Comparison of ENCODE assay signal across 6 cellular contexts in the genomic region with DNA sequence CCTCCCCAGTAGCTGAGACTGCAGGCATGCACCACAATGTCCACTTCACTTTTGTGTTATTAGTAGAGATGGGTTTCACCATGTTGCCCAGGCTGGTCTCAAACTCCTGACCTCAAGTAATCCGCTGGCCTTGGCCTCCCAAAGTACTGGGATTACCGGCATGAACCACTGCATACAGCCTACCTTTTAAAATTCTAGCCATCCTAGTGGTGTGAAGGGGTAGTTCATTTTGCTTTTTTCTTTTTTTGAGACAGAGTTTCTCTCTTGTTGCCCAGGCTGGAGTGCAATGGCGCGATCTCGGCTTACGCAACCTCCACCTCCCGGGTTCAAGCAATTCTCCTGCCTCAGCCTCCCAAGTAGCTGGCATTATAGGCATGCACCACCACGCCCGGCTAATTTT.
DNase-seq lines count a peak whose midpoint lies in the region; ATAC-seq, FAIRE-seq and TF ChIP-seq lines count a peak whose summit lies in the region.
"Not testable (repeated sequence)": the region's sequence is repeated elsewhere in the genome, so short reads cannot be mapped to it uniquely, and the experiment has no call there.

No MANE protein-coding gene starts in this region.

- intact Hi-C loops in HCT116 (cut with micrococcal nuclease); K562 (cut with micrococcal nuclease): not testable (repeated sequence)

- not testable (repeated sequence) for H3K27me3 Mint-ChIP-seq in endodermal cell (ENCODE audit: insufficient read depth); mesothelial cell of epicardium (ENCODE audit: low read depth); type B pancreatic cell

- H3K27ac Mint-ChIP-seq in endodermal cell, mesothelial cell of epicardium, type B pancreatic cell: not testable (repeated sequence)

- RAD21 ChIA-PET in HCT116 (lab: Charles Lee; ENCODE audit: low non-redundant PET in 1 of 2, low total read pairs in 2 of 2, uncharacterized antibody in 2 of 2, unreplicated experiment in 2 of 2) = not testable (repeated sequence)

- H3K9me3 Mint-ChIP-seq in endodermal cell, mesothelial cell of epicardium, type B pancreatic cell: not testable (repeated sequence)

- not testable (repeated sequence) for H3K79me2 ChIP-seq in HCT116 (ENCODE audit: insufficient read depth, low read length); K562 (ENCODE audit: control insufficient read depth, insufficient read depth, low read length)

- H2AFZ ChIP-seq in HCT116 (ENCODE audit: low read depth, low read length, poor library complexity, severe bottlenecking); K562 (ENCODE audit: low read depth, low read length): not testable (repeated sequence)

- H3K9me1 ChIP-seq in K562 (ENCODE audit: control insufficient read depth, insufficient read depth, low read length) = not testable (repeated sequence)

- TF ChIP-seq RAD21 in HCT116 (IDR thresholded peaks at IDR 0.05; ENCODE audit: low read depth); K562 (CRISPR knock-in tag; conservative IDR thresholded peaks at IDR 0.05 in 1 of 2, IDR thresholded peaks at IDR 0.05 in 1 of 2): not testable (repeated sequence)

- not testable (repeated sequence) for BruUV-seq in HCT116 (replicated peaks; lab: Mats Ljungman, UMichigan); K562 (replicated peaks; lab: Mats Ljungman, UMichigan)

- H4K20me1 ChIP-seq in HCT116 (ENCODE audit: insufficient read depth); K562 (replicated peaks; ENCODE audit: control insufficient read depth, insufficient read depth, low read length): not testable (repeated sequence)

- not testable (repeated sequence) for H3K4me3 ChIP-seq in HCT116 (replicated peaks in 1 of 2; ENCODE audit: low read depth in 1 of 2, low read length in 2 of 2); K562; endodermal cell (ENCODE audit: low read length)

- H3K9me3 ChIP-seq in HCT116 (ENCODE audit: control insufficient read depth in 1 of 2, insufficient read depth in 1 of 2, low read depth in 1 of 2, low read length in 2 of 2); K562 (replicated peaks; ENCODE audit: control insufficient read depth, insufficient read depth, low read depth, low read length); endodermal cell (ENCODE audit: control insufficient read depth, low read length): not testable (repeated sequence)

- not testable (repeated sequence) for TF ChIP-seq POLR2A in HCT116 (IDR thresholded peaks at IDR 0.05; ENCODE audit: borderline replicate concordance, extremely low read depth, insufficient read depth, insufficient read length); K562 (conservative IDR thresholded peaks at IDR 0.05)

- not testable (repeated sequence) for TF ChIP-seq EP300 in K562 (IDR thresholded peaks at IDR 0.05; ENCODE audit: low read length)

- not testable (repeated sequence) for H3K4me1 Mint-ChIP-seq in endodermal cell; mesothelial cell of epicardium; type B pancreatic cell (ENCODE audit: unreplicated experiment)

- POLR2A ChIA-PET in HCT116 (lab: Charles Lee) = not testable (repeated sequence)
- POLR2A ChIA-PET in K562 (lab: Yijun Ruan, JAX) = interaction anchor here (0.5 kb wide), 1 partner anchor 295 kb away, joined by 3 read pairs; no protein-coding TSS in a partner anchor

- not testable (repeated sequence) for H3K27ac ChIP-seq in HCT116 (ENCODE audit: low read depth, low read length); K562 (ENCODE audit: extremely low read depth, low read depth, low read length); endodermal cell (ENCODE audit: low read depth, low read length)

- peak; percentile 22; the same call in 1 of the 2 replicates for ATAC-seq in HCT116
- ATAC-seq in K562 = peak; percentile 53; the same call in 2 of the 3 replicates

- not testable (repeated sequence) for DNase-seq in HCT116 (ENCODE audit: low read depth, low spot score); K562 (ENCODE audit: extremely low read depth in 1 of 4, low spot score in 3 of 4); endodermal cell; mesothelial cell of epicardium (ENCODE audit: low spot score in 2 of 2, unreplicated experiment in 2 of 2); type B pancreatic cell (ENCODE audit: extremely low spot score, unreplicated experiment)

- not testable (repeated sequence) for FAIRE-seq in K562 (lab: Jason Lieb, UNC)

- not testable (repeated sequence) for H3K27me3 ChIP-seq in HCT116 (ENCODE audit: insufficient read depth, low read length); K562 (ENCODE audit: control insufficient read depth in 2 of 2, insufficient read depth in 2 of 2, low read length in 2 of 2); endodermal cell (ENCODE audit: control insufficient read depth, insufficient read depth, low read length, poor library complexity, severe bottlenecking)

- not testable (repeated sequence) for H3K9ac ChIP-seq in HCT116 (ENCODE audit: low read length); K562 (ENCODE audit: insufficient read depth in 1 of 2, low read depth in 2 of 2, low read length in 2 of 2); endodermal cell (ENCODE audit: extremely low read depth, low read length, poor library complexity, severe bottlenecking)

- not testable (repeated sequence) for H3K36me3 ChIP-seq in HCT116 (ENCODE audit: control insufficient read depth in 1 of 2, insufficient read depth in 2 of 2, low read length in 2 of 2); endodermal cell (ENCODE audit: control insufficient read depth, insufficient read depth, low read length)
- peaks cover 28% of the 10 kb centered on the region; the same call in 2 of the 3 replicates for H3K36me3 ChIP-seq in K562 (ENCODE audit: control insufficient read depth, insufficient read depth, low read length)

- not testable (repeated sequence) for H3K4me2 ChIP-seq in HCT116 (ENCODE audit: low read length); K562 (ENCODE audit: insufficient read depth, low read length)

- not testable (repeated sequence) for H3K4me3 Mint-ChIP-seq in endodermal cell, mesothelial cell of epicardium, type B pancreatic cell

- CTCF ChIA-PET in HCT116 (lab: Charles Lee); K562 (lab: Yijun Ruan, JAX; ENCODE audit: low intra/inter-chr PET ratio): not testable (repeated sequence)

- 97% methylated on average over 9 of the region's 9 CpGs for WGBS in K562 (ENCODE audit: insufficient coverage, low coverage, missing lambda C conversion rate)
- 95 to 100% methylated on average over 5 to 9 of the region's 9 CpGs for WGBS in endodermal cell (ENCODE audit: insufficient coverage in 1 of 2, insufficient read length in 1 of 2), 2 experiments

- H3K4me1 ChIP-seq in HCT116 (ENCODE audit: control insufficient read depth in 1 of 2, insufficient read depth in 2 of 2, low read length in 2 of 2); K562 (replicated peaks in 1 of 2; ENCODE audit: control insufficient read depth in 2 of 2, insufficient read depth in 2 of 2, low read length in 2 of 2); endodermal cell (ENCODE audit: control insufficient read depth, insufficient read depth, low read length): not testable (repeated sequence)

- TF ChIP-seq CTCF in GM12873 (IDR thresholded peaks at IDR 0.05; ENCODE audit: insufficient read depth, low read depth, low read length, missing control alignments) = peak; percentile 10
- TF ChIP-seq CTCF in HCT116 (IDR thresholded peaks at IDR 0.05 in 2 of 3, conservative IDR thresholded peaks at IDR 0.05 in 1 of 3; ENCODE audit: borderline replicate concordance in 1 of 3, insufficient read depth in 1 of 3, low read depth in 2 of 3, low read length in 2 of 3) = 0 out of 6 replicates have a peak, but pooled peaks of 1 of the 3 experiments have one; percentile 10
- not testable (repeated sequence) for TF ChIP-seq CTCF in K562 (IDR thresholded peaks at IDR 0.05 in 2 of 3, conservative IDR thresholded peaks at IDR 0.05 in 1 of 3; ENCODE audit: insufficient read depth in 2 of 3, low read depth in 1 of 3, low read length in 3 of 3)
- peak; percentile 60 for TF ChIP-seq CTCF in endodermal cell (conservative IDR thresholded peaks at IDR 0.05)
- peak; percentile 54 for TF ChIP-seq CTCF in mesothelial cell of epicardium (IDR thresholded peaks at IDR 0.05; ENCODE audit: unreplicated experiment)
- TF ChIP-seq CTCF in type B pancreatic cell (conservative IDR thresholded peaks at IDR 0.05) = peak; percentile 52

- in situ Hi-C loops in K562 (cut with MboI) = not testable (repeated sequence)

- not testable (repeated sequence) for H3K9me2 ChIP-seq in HCT116 (ENCODE audit: insufficient read depth)

- peaks cover 20% of the 10 kb centered on the region for H3K36me3 Mint-ChIP-seq in endodermal cell (ENCODE audit: low read depth)
- peaks cover 23% of the 10 kb centered on the region for H3K36me3 Mint-ChIP-seq in mesothelial cell of epicardium
- not testable (repeated sequence) for H3K36me3 Mint-ChIP-seq in type B pancreatic cell
